In the genomic region with DNA sequence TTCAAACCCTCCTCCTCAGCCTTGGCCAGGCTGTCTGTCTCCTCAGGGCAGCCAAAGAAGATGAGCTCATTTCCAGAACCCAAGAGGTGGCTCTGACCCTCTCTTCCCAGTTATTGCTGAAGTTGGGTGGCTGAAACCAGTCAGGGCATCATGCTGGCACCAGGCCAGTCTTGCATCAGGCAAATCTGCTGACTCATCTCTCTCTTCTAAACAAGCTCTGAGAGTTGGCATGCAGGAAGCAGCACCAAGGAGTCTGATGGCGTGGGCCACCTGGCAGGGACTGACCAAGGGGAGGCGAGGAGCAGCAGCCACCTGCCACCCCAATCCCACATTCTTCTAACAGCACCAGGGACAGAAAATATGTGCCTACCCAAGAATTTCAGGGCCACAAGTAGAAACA, we compare ENCODE assay signal across 9 cellular contexts.
A peak's percentile ranks its signal among the peaks of the same experiment; 100 is the strongest.
DNase-seq lines count a peak whose midpoint lies in the region; ATAC-seq and TF ChIP-seq lines count a peak whose summit lies in the region.
"Had no signal": no experiment of that assay in that cellular context is flagged by ENCODE, and none has a peak within 500 bp of the region (broad histone marks: within the 10 kb centered on the region; RNA-seq: fewer than 3 reads in every experiment).

No MANE protein-coding gene starts in this region.

- H3K9me3 Mint-ChIP-seq in activated naive CD4-positive, alpha-beta T cell treated with anti-CD3 and anti-CD28 coated beads, Interleukin-2, amount 10 ng/mL, durations not matched to agents 7 days and 5 days: no peaks in the 10 kb centered on the region

- H3K27me3 Mint-ChIP-seq in activated naive CD4-positive, alpha-beta T cell treated with anti-CD3 and anti-CD28 coated beads, Interleukin-2, amount 10 ng/mL, durations not matched to agents 7 days and 5 days: peaks cover 5% of the 10 kb centered on the region

- ATAC-seq in GM21515 (IDR thresholded peaks at IDR 0.05; ENCODE audit: unreplicated experiment): no peak

- TF ChIP-seq POLR2A in esophagus squamous epithelium (IDR thresholded peaks at IDR 0.05): no peak
- no peak for TF ChIP-seq POLR2A in suprapubic skin (IDR thresholded peaks at IDR 0.05)

- H3K4me1 Mint-ChIP-seq in activated naive CD4-positive, alpha-beta T cell treated with anti-CD3 and anti-CD28 coated beads, Interleukin-2, amount 10 ng/mL, durations not matched to agents 7 days and 5 days: peaks cover 15% of the 10 kb centered on the region

- POLR2A ChIA-PET in GM10248 (lab: Yijun Ruan, JAX): no interaction called here

- H3K27me3 ChIP-seq in esophagus squamous epithelium (no peaks in the 10 kb centered on the region), suprapubic skin (no peaks in the 10 kb centered on the region)

- intact Hi-C loops in esophagus squamous epithelium (cut with DNase I): no loop called here

- CTCF ChIA-PET in activated naive CD4-positive, alpha-beta T cell treated with anti-CD3 and anti-CD28 coated beads, Interleukin-2, amount 10 ng/mL, durations not matched to agents 7 days and 5 days (lab: Charles Lee): no interaction called here
- CTCF ChIA-PET in GM10248 (lab: Yijun Ruan, JAX): no interaction called here

- H3K4me3 ChIP-seq in esophagus squamous epithelium: no peak overlapping the region
- H3K4me3 ChIP-seq in suprapubic skin: no peak overlapping the region

- no peak overlapping the region for H3K27ac Mint-ChIP-seq in activated naive CD4-positive, alpha-beta T cell treated with anti-CD3 and anti-CD28 coated beads, Interleukin-2, amount 10 ng/mL, durations not matched to agents 7 days and 5 days

- TF ChIP-seq CTCF in esophagus squamous epithelium (IDR thresholded peaks at IDR 0.05) (no peak), suprapubic skin (IDR thresholded peaks at IDR 0.05) (no peak), GM10248 (IDR thresholded peaks at IDR 0.05; ENCODE audit: control extremely low read depth, extremely low read depth, low read depth, missing control alignments) (no peak)

- peak; percentile 17 for DNase-seq in activated naive CD4-positive, alpha-beta T cell treated with anti-CD3 and anti-CD28 coated beads, Interleukin-2, amount 50 U/mL, for 16 hours
- DNase-seq in activated naive CD4-positive, alpha-beta T cell treated with anti-CD3 and anti-CD28 coated beads, Interleukin-2, amount 10 ng/mL, durations not matched to agents 7 days and 5 days: no peak
- peak; percentile 68 for DNase-seq in NCI-H69 (lab: John Stamatoyannopoulos, UW)
- no peak for DNase-seq in esophagus squamous epithelium (lab: John Stamatoyannopoulos, UW)
- peak in 1 of 2 donors; percentile 73 for DNase-seq in suprapubic skin (ENCODE audit: low spot score in 2 of 2)
- no peak for DNase-seq in GM10248 (ENCODE audit: extremely low spot score)
- DNase-seq in SKM-1 treated with dmso at 0.1 percent for 144 hours (lab: John Stamatoyannopoulos, UW; ENCODE audit: unreplicated experiment): no peak

- H3K36me3 ChIP-seq in esophagus squamous epithelium: no peaks in the 10 kb centered on the region
- H3K36me3 ChIP-seq in suprapubic skin: no peaks in the 10 kb centered on the region

- no peaks in the 10 kb centered on the region for H3K9me3 ChIP-seq in esophagus squamous epithelium
- no peaks in the 10 kb centered on the region for H3K9me3 ChIP-seq in suprapubic skin

- H3K4me1 ChIP-seq in esophagus squamous epithelium: peaks cover 14 to 66% (median 22%) of the 10 kb centered on the region in 3 donors
- peaks cover 33% of the 10 kb centered on the region for H3K4me1 ChIP-seq in suprapubic skin

- no peak overlapping the region for H3K4me3 Mint-ChIP-seq in activated naive CD4-positive, alpha-beta T cell treated with anti-CD3 and anti-CD28 coated beads, Interleukin-2, amount 10 ng/mL, durations not matched to agents 7 days and 5 days

- 21% methylated on average over 2 of the region's 2 CpGs; no CpG with 5 or more reads in 1 of the 2 donors for WGBS in esophagus squamous epithelium, 2 donors
- 49% methylated on average over 2 of the region's 2 CpGs for WGBS in suprapubic skin

- no peaks in the 10 kb centered on the region for H3K36me3 Mint-ChIP-seq in activated naive CD4-positive, alpha-beta T cell treated with anti-CD3 and anti-CD28 coated beads, Interleukin-2, amount 10 ng/mL, durations not matched to agents 7 days and 5 days

- no peak for TF ChIP-seq EP300 in suprapubic skin (IDR thresholded peaks at IDR 0.05)

- H3K27ac ChIP-seq in esophagus squamous epithelium: peak overlapping the region; percentile 41 to 82 (median 77)
- peak overlapping the region; percentile 23 for H3K27ac ChIP-seq in suprapubic skin
- H3K27ac ChIP-seq: HL-60 had no signal

Comparison
In these comparisons a context has a peak if more than half of its experiments do, and no peak if none do; other contexts are left out.
1. DNase-seq: peak in activated naive CD4-positive, alpha-beta T cell treated with anti-CD3 and anti-CD28 coated beads, Interleukin-2, amount 50 U/mL, for 16 hours (single experiment) and NCI-H69 (single experiment); none in activated naive CD4-positive, alpha-beta T cell treated with anti-CD3 and anti-CD28 coated beads, Interleukin-2, amount 10 ng/mL, durations not matched to agents 7 days and 5 days (single experiment), esophagus squamous epithelium (single experiment), GM10248 (single experiment) and SKM-1 treated with dmso at 0.1 percent for 144 hours (single experiment).